1 cellular context compared by ENCODE assay signal in genomic region chr10:49526624-49527023, GRCh38.
TF ChIP-seq lines count a peak whose summit lies in the region.

No MANE protein-coding gene starts in this region.

TF ChIP-seq in SK-N-SH, 30 proteins besides CTCF, POLR2A, EP300 and RAD21 (continued from another document):
- TF ChIP-seq REST (IDR thresholded peaks at IDR 0.05; ENCODE audit: low read depth, low read length) (no peak), JUND (IDR thresholded peaks at IDR 0.05) (no peak), RCOR1 (IDR thresholded peaks at IDR 0.05; ENCODE audit: low read length) (no peak), GABPA (IDR thresholded peaks at IDR 0.05; ENCODE audit: low read depth) (no peak), POLR2AphosphoS5 (IDR thresholded peaks at IDR 0.05; ENCODE audit: low read depth, low read length) (no peak), NFIC (IDR thresholded peaks at IDR 0.05; ENCODE audit: borderline replicate concordance) (peak; percentile 26; the same call in 1 of the 2 replicates)
- TF ChIP-seq, protein P1, sequence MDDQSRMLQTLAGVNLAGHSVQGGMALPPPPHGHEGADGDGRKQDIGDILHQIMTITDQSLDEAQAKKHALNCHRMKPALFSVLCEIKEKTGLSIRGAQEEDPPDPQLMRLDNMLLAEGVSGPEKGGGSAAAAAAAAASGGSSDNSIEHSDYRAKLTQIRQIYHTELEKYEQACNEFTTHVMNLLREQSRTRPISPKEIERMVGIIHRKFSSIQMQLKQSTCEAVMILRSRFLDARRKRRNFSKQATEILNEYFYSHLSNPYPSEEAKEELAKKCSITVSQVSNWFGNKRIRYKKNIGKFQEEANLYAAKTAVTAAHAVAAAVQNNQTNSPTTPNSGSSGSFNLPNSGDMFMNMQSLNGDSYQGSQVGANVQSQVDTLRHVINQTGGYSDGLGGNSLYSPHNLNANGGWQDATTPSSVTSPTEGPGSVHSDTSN (IDR thresholded peaks at IDR 0.05) = 0 out of 2 replicates have a peak, but pooled peaks have one; percentile 16
